Comparison of ENCODE assay signal across 23 cellular contexts in the genomic region with DNA sequence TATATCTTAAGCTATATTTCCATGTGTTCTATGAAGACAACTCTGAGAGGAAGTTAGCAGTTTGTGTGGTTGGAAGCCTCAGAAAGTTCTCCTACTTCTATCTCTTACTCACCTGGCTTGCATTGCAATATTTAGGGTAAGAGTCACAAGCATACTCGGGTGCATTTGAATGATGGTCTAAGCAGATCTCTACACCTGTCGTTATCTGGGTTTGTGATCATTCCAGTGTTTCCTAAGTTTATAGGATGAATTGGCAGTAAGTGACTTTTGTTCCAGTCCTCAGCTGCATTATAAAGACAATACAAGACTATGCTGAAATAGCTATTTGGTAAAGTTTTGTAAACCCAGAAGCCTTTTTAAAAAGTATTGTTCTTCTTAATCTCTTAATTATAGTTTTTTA. TPM values are rescaled to one million over a fixed set of nuclear protein-coding genes. Genes with fewer than 3 reads are reported as not detected.
A peak's percentile ranks its signal among the peaks of the same experiment; 100 is the strongest.
DNase-seq lines count a peak whose midpoint lies in the region; ATAC-seq and TF ChIP-seq lines count a peak whose summit lies in the region.
"Had no signal": no experiment of that assay in that cellular context is flagged by ENCODE, and none has a peak within 500 bp of the region (broad histone marks: within the 10 kb centered on the region; RNA-seq: fewer than 3 reads in every experiment).

No MANE protein-coding gene starts in this region.

- H3K9ac ChIP-seq in parathyroid adenoma, result no peak overlapping the region

- DNase-seq in NCI-H1105 treated with DMSO at 0.1 percent for 48 hours (lab: John Stamatoyannopoulos, UW) (peak; percentile 49), NCI-H1105 (lab: John Stamatoyannopoulos, UW) (no peak), NCI-H69 (lab: John Stamatoyannopoulos, UW) (peak; percentile 20), GM03348 (ENCODE audit: low spot score) (no peak), testis (no peak)
- DNase-seq: 8988T; BE2C; C1 segment of cervical spinal cord; CD4-positive, CD25-positive, alpha-beta regulatory T cell; CD8-positive, alpha-beta memory T cell; COR-L47; DMS 273 treated with DMSO at 0.1 percent for 48 hours; DMS53; DND-41; EL; GOT3; H7; HFFc6 had no signal

- H3K4me2 ChIP-seq in parathyroid adenoma (ENCODE audit: low read length), result peak overlapping the region; percentile 29

- H3K9me3 ChIP-seq in parathyroid adenoma (ENCODE audit: control insufficient read depth, low read length) (no peaks in the 10 kb centered on the region), testis (no peaks in the 10 kb centered on the region)
- H3K9me3 ChIP-seq: BE2C had no signal

- H3K4me1 ChIP-seq in parathyroid adenoma (no peaks in the 10 kb centered on the region), testis (peaks cover 7% of the 10 kb centered on the region)

- no peak for TF ChIP-seq POLR2A in testis (IDR thresholded peaks at IDR 0.05)

- TF ChIP-seq CTCF in VCaP (conservative IDR thresholded peaks at IDR 0.05) (no peak), parathyroid adenoma (IDR thresholded peaks at IDR 0.05) (no peak), testis (IDR thresholded peaks at IDR 0.05) (no peak)

- H3K4me3 ChIP-seq in parathyroid adenoma (ENCODE audit: low read depth, low read length) (no peak overlapping the region), testis (no peak overlapping the region)

- H3K27me3 ChIP-seq in parathyroid adenoma (ENCODE audit: control insufficient read depth, insufficient read depth, low read length) (no peaks in the 10 kb centered on the region), testis (no peaks in the 10 kb centered on the region)
- H3K27me3 ChIP-seq: BE2C had no signal

- intact Hi-C loops in testis (cut with DNase I; ENCODE audit: low total_unique reads), result no loop called here

- H3K36me3 ChIP-seq in parathyroid adenoma (ENCODE audit: control insufficient read depth, insufficient read depth, low read length), result no peaks in the 10 kb centered on the region
- H3K36me3 ChIP-seq in testis (ENCODE audit: low read depth, missing control alignments), result no peaks in the 10 kb centered on the region
- H3K36me3 ChIP-seq: BE2C had no signal

- peaks cover 24% of the 10 kb centered on the region for H3K79me2 ChIP-seq in parathyroid adenoma

- H3K27ac ChIP-seq in VCaP (peak overlapping the region; percentile 51), parathyroid adenoma (no peak overlapping the region), testis (no peak overlapping the region)

- no peak overlapping the region for H2AFZ ChIP-seq in parathyroid adenoma

- WGBS in testis, 2 donors, result 92 to 100% methylated on average over 2 of the region's 2 CpGs

- no peak for ATAC-seq in HG02885 (IDR thresholded peaks at IDR 0.05; ENCODE audit: poor library complexity, unreplicated experiment)
- ATAC-seq: HCT116, HepG2 had no signal

RNA-seq across cellular contexts. Expression of a gene that starts 36.9 kb away (rescaled TPM):
- 10 to 100 TPM; 33.1 to 39.2 TPM for total RNA-seq in testis
- 25.2 TPM for polyA plus RNA-seq in testis (ENCODE audit: insufficient read depth, low read depth, low replicate concordance)

Comparison
In these comparisons a context has a peak if more than half of its experiments do, and no peak if none do; other contexts are left out.
1. DNase-seq: peak in NCI-H1105 treated with DMSO at 0.1 percent for 48 hours (single experiment) and NCI-H69 (single experiment); none in NCI-H1105 (single experiment), GM03348 (single experiment) and testis (single experiment).